26 cellular contexts compared by ENCODE assay signal in genomic region chr6:101741474-101742171, GRCh38.
DNase-seq lines count a peak whose midpoint lies in the region; ATAC-seq and TF ChIP-seq lines count a peak whose summit lies in the region.
"Had no signal": no experiment of that assay in that cellular context is flagged by ENCODE, and none has a peak within 500 bp of the region (broad histone marks: within the 10 kb centered on the region; RNA-seq: fewer than 3 reads in every experiment).

No MANE protein-coding gene starts in this region.

- H3K27ac Mint-ChIP-seq in MCF 10A (ENCODE audit: low read depth, unreplicated experiment): no peak overlapping the region
- H3K27ac Mint-ChIP-seq: activated naive CD8-positive, alpha-beta T cell treated with anti-CD3 and anti-CD28 coated beads for 36 hours; CD8-positive, alpha-beta memory T cell; HFFc6; memory B cell had no signal

- no peaks in the 10 kb centered on the region for H3K36me3 Mint-ChIP-seq in MCF 10A (ENCODE audit: insufficient read depth, unreplicated experiment)
- H3K36me3 Mint-ChIP-seq: activated naive CD8-positive, alpha-beta T cell treated with anti-CD3 and anti-CD28 coated beads for 36 hours; CD8-positive, alpha-beta memory T cell; memory B cell had no signal

- no peaks in the 10 kb centered on the region for H3K27me3 Mint-ChIP-seq in MCF 10A (ENCODE audit: insufficient read depth, unreplicated experiment)
- H3K27me3 Mint-ChIP-seq: activated naive CD8-positive, alpha-beta T cell treated with anti-CD3 and anti-CD28 coated beads for 36 hours; CD8-positive, alpha-beta memory T cell; memory B cell had no signal

- POLR2A ChIA-PET in Panc1 (lab: Charles Lee): interaction anchor here (0.7 kb wide), 1 partner anchor 412 kb away, joined by 3 read pairs; no protein-coding TSS in a partner anchor
- POLR2A ChIA-PET in MCF 10A (lab: Yijun Ruan, JAX): interaction anchor here (0.7 kb wide), 1 partner anchor 1830 kb away, joined by 3 read pairs; no protein-coding TSS in a partner anchor

- no peak overlapping the region for H3K4me3 Mint-ChIP-seq in MCF 10A (ENCODE audit: unreplicated experiment)
- H3K4me3 Mint-ChIP-seq: activated naive CD8-positive, alpha-beta T cell treated with anti-CD3 and anti-CD28 coated beads for 36 hours; CD8-positive, alpha-beta memory T cell; HFFc6; memory B cell had no signal

- no peaks in the 10 kb centered on the region for H3K27me3 ChIP-seq in Panc1 (ENCODE audit: control insufficient read depth, insufficient read depth, low read length)
- no peaks in the 10 kb centered on the region for H3K27me3 ChIP-seq in prostate gland (replicated peaks; ENCODE audit: insufficient read depth)
- H3K27me3 ChIP-seq in lower lobe of right lung (ENCODE audit: low read depth): no peaks in the 10 kb centered on the region
- H3K27me3 ChIP-seq: upper lobe of right lung had no signal

- H3K27ac ChIP-seq in Panc1 (ENCODE audit: low read length): peak overlapping the region; percentile 61; the same call in 1 of the 2 replicates
- no peak overlapping the region for H3K27ac ChIP-seq in prostate gland
- no peak overlapping the region for H3K27ac ChIP-seq in lower lobe of right lung
- H3K27ac ChIP-seq: KMS-11, upper lobe of right lung had no signal

- H3K9me3 Mint-ChIP-seq in MCF 10A (ENCODE audit: unreplicated experiment): peaks cover 8% of the 10 kb centered on the region
- H3K9me3 Mint-ChIP-seq: HFFc6, memory B cell had no signal

- intact Hi-C loops in Panc1 (cut with micrococcal nuclease; ENCODE audit: unreplicated experiment): no loop called here
- intact Hi-C loops in prostate gland (cut with DNase I): no loop called here
- intact Hi-C loops in MCF 10A (cut with micrococcal nuclease): no loop called here
- intact Hi-C loops in lower lobe of right lung (cut with DNase I): no loop called here

- no peak for TF ChIP-seq POLR2A in prostate gland (IDR thresholded peaks at IDR 0.05)

- BruUV-seq in Panc1 (replicated peaks; lab: Mats Ljungman, UMichigan) (no TSS peak), MCF 10A (replicated peaks; lab: Mats Ljungman, UMichigan) (no TSS peak)

- H3K4me1 ChIP-seq in Panc1 (ENCODE audit: control insufficient read depth, insufficient read depth, low read length): peaks cover 3% of the 10 kb centered on the region; the same call in 1 of the 2 replicates
- no peaks in the 10 kb centered on the region for H3K4me1 ChIP-seq in prostate gland (replicated peaks)
- H3K4me1 ChIP-seq in lower lobe of right lung: no peaks in the 10 kb centered on the region
- H3K4me1 ChIP-seq: upper lobe of right lung had no signal

- H3K4me3 ChIP-seq in Panc1 (ENCODE audit: low read depth in 2 of 2, low read length in 2 of 2) (no peak overlapping the region), prostate gland (no peak overlapping the region), lower lobe of right lung (no peak overlapping the region)
- H3K4me3 ChIP-seq: upper lobe of right lung had no signal

- no peak for ATAC-seq in Panc1
- no peak for ATAC-seq in GM21447 (IDR thresholded peaks at IDR 0.05; ENCODE audit: unreplicated experiment)
- ATAC-seq in lower lobe of right lung: no peak
- ATAC-seq: upper lobe of right lung had no signal

- peaks cover 2% of the 10 kb centered on the region for H3K4me1 Mint-ChIP-seq in MCF 10A (ENCODE audit: insufficient read depth, unreplicated experiment)
- H3K4me1 Mint-ChIP-seq: activated naive CD8-positive, alpha-beta T cell treated with anti-CD3 and anti-CD28 coated beads for 36 hours; CD8-positive, alpha-beta memory T cell; memory B cell had no signal

- H3K9me3 ChIP-seq in Panc1 (ENCODE audit: control insufficient read depth, insufficient read depth, low read depth, low read length): no peaks in the 10 kb centered on the region
- no peaks in the 10 kb centered on the region for H3K9me3 ChIP-seq in prostate gland
- H3K9me3 ChIP-seq in lower lobe of right lung: no peaks in the 10 kb centered on the region
- H3K9me3 ChIP-seq: upper lobe of right lung had no signal

- TF ChIP-seq CTCF in Panc1 (IDR thresholded peaks at IDR 0.05): no peak
- TF ChIP-seq CTCF in prostate gland (IDR thresholded peaks at IDR 0.05): peak in 1 of 4 experiments; percentile 15
- TF ChIP-seq CTCF in MCF 10A (IDR thresholded peaks at IDR 0.05; ENCODE audit: unreplicated experiment): no peak
- no peak for TF ChIP-seq CTCF in lower lobe of right lung (IDR thresholded peaks at IDR 0.05)

- H3K36me3 ChIP-seq in Panc1 (ENCODE audit: control insufficient read depth, insufficient read depth, low read length) (no peaks in the 10 kb centered on the region), prostate gland (no peaks in the 10 kb centered on the region), lower lobe of right lung (no peaks in the 10 kb centered on the region)
- H3K36me3 ChIP-seq: upper lobe of right lung had no signal

- DNase-seq in NCI-H748 (lab: John Stamatoyannopoulos, UW; ENCODE audit: unreplicated experiment) (peak; percentile 20), NCI-H748 treated with DMSO at 0.1 percent for 48 hours (lab: John Stamatoyannopoulos, UW) (no peak), Panc1 (ENCODE audit: low read depth, low spot score) (no peak), glomerular endothelial cell (ENCODE audit: extremely low read depth, low read depth, low spot score) (peak; percentile 55), prostate gland (ENCODE audit: low spot score) (peak; percentile 65), MCF 10A (ENCODE audit: unreplicated experiment) (no peak), lower lobe of right lung (no peak)
- DNase-seq: 8988T; activated CD4-positive, alpha-beta T cell treated with anti-CD3 and anti-CD28 coated beads, Interleukin-2, amount 50 U/mL, for 4 hours; activated CD4-positive, CD25-positive, alpha-beta regulatory T cell; activated naive CD8-positive, alpha-beta T cell treated with anti-CD3 and anti-CD28 coated beads for 36 hours; AML-193; CD8-positive, alpha-beta memory T cell; cerebellar nuclear complex; effector CD4-positive, alpha-beta T cell; foreskin melanocyte; HFFc6; NCI-H187; NCI-H69; small intestine; stimulated activated CD4-positive, alpha-beta T cell treated with anti-CD3 and anti-CD28 coated beads, Interleukin-1b, Interleukin-23, amount 100 ng/mL, for 48 hours; substantia nigra; upper lobe of right lung had no signal

- in situ Hi-C loops in Panc1 (cut with HindIII; ENCODE audit: low pct_unique_long_range_greater_than_20kb, low sequenced_read_pairs): no loop called here

- WGBS in prostate gland: 10% methylated on average over 2 of the region's 2 CpGs

- CTCF ChIA-PET in Panc1 (lab: Charles Lee): no interaction called here
- CTCF ChIA-PET in MCF 10A (lab: Yijun Ruan, JAX): no interaction called here

Comparison
In these comparisons a context has a peak if more than half of its experiments do, and no peak if none do; other contexts are left out.
1. DNase-seq: peak in NCI-H748 (single experiment), glomerular endothelial cell (single experiment) and prostate gland (single experiment); none in NCI-H748 treated with DMSO at 0.1 percent for 48 hours (single experiment), Panc1 (single experiment), MCF 10A (single experiment) and lower lobe of right lung (single experiment).